ENCODE assay signal across 1 cellular context in genomic region chr2:42903821-42904575, GRCh38.
TF ChIP-seq lines count a peak whose summit lies in the region.

No MANE protein-coding gene starts in this region.

TF ChIP-seq in K562, 482 proteins besides CTCF, POLR2A, EP300 and RAD21 (continued from another document and continues in another):
- TF ChIP-seq ZNF609 (CRISPR knock-in tag; IDR thresholded peaks at IDR 0.05; ENCODE audit: borderline replicate concordance) (no peak), LEF1 (IDR thresholded peaks at IDR 0.05) (peak; percentile 73), VEZF1 (CRISPR knock-in tag; IDR thresholded peaks at IDR 0.05) (peak; percentile 57; the same call in 1 of the 2 replicates), ZNF644 (tag; IDR thresholded peaks at IDR 0.05; ENCODE audit: low read depth) (0 out of 2 replicates have a peak, but pooled peaks have one; percentile 49), CEBPG (CRISPR knock-in tag; IDR thresholded peaks at IDR 0.05) (no peak), CEBPG (tag; conservative IDR thresholded peaks at IDR 0.05 in 1 of 2, IDR thresholded peaks at IDR 0.05 in 1 of 2) (peak in 1 of 2 experiments; percentile 53; a peak in 1 of 4 replicates), FOXK1 (CRISPR knock-in tag; IDR thresholded peaks at IDR 0.05; ENCODE audit: borderline replicate concordance) (0 out of 2 replicates have a peak, but pooled peaks have one; percentile 29), POLR3G (IDR thresholded peaks at IDR 0.05; ENCODE audit: extremely low read depth, insufficient read length, insufficient replicate concordance) (no peak), YY1 (IDR thresholded peaks at IDR 0.05; ENCODE audit: borderline replicate concordance in 1 of 3, control insufficient read depth in 1 of 3, extremely low read depth in 1 of 3, insufficient read depth in 3 of 3, insufficient read length in 1 of 3, insufficient replicate concordance in 2 of 3, low read depth in 1 of 3, low read length in 2 of 3) (no peak), PRDM10 (IDR thresholded peaks at IDR 0.05; ENCODE audit: partially characterized antibody) (peak; percentile 31), MAX (CRISPR knock-in tag; IDR thresholded peaks at IDR 0.05) (0 out of 2 replicates have a peak, but pooled peaks have one; percentile 8), PYGO2 (tag; IDR thresholded peaks at IDR 0.05) (0 out of 2 replicates have a peak, but pooled peaks have one; percentile 8), NR2C2 (CRISPR knock-in tag; IDR thresholded peaks at IDR 0.05) (no peak), NR2C2 (tag; IDR thresholded peaks at IDR 0.05) (peak; percentile 38; the same call in 1 of the 2 replicates), ZNF639 (CRISPR knock-in tag; conservative IDR thresholded peaks at IDR 0.05 in 1 of 2, IDR thresholded peaks at IDR 0.05 in 1 of 2) (peak in 1 of 2 experiments; percentile 57; a peak in 1 of 4 replicates), POLR2AphosphoS2 (IDR thresholded peaks at IDR 0.05; ENCODE audit: low read length) (no peak), ZNF592 (IDR thresholded peaks at IDR 0.05) (peak; percentile 66; the same call in 1 of the 2 replicates), ZNF239 (CRISPR knock-in tag; IDR thresholded peaks at IDR 0.05) (no peak), ATF3 (IDR thresholded peaks at IDR 0.05) (peak; percentile 32; the same call in 1 of the 2 replicates), ATF3 (CRISPR knock-in tag; conservative IDR thresholded peaks at IDR 0.05) (no peak), NR2C1 (IDR thresholded peaks at IDR 0.05) (no peak), NR2C1 (tag; IDR thresholded peaks at IDR 0.05) (peak; percentile 50; the same call in 1 of the 2 replicates), ATF1 (CRISPR knock-in tag; IDR thresholded peaks at IDR 0.05) (no peak), ATF1 (tag; IDR thresholded peaks at IDR 0.05) (peak; percentile 39; the same call in 1 of the 2 replicates), MEIS2 (IDR thresholded peaks at IDR 0.05; ENCODE audit: partially characterized antibody) (peak; percentile 92), BRF2 (IDR thresholded peaks at IDR 0.05; ENCODE audit: borderline replicate concordance, insufficient read depth, insufficient read length) (no peak), CEBPB (tag; IDR thresholded peaks at IDR 0.05) (peak; percentile 34; the same call in 1 of the 2 replicates), PKNOX1 (IDR thresholded peaks at IDR 0.05) (peak; percentile 73), PBX2 (CRISPR knock-in tag; IDR thresholded peaks at IDR 0.05; ENCODE audit: low read depth) (no peak), PBX2 (tag; conservative IDR thresholded peaks at IDR 0.05; ENCODE audit: low read depth) (peak; percentile 88), SIX5 (IDR thresholded peaks at IDR 0.05; ENCODE audit: borderline replicate concordance in 1 of 2, insufficient read depth in 1 of 2, low read depth in 1 of 2, low read length in 2 of 2) (no peak), ETV1 (tag; conservative IDR thresholded peaks at IDR 0.05; ENCODE audit: low read depth) (peak; percentile 66; the same call in 1 of the 2 replicates)
